In genomic region chr2:54456526-54457325, GRCh38 we compare ENCODE assay signal across 8 cellular contexts. TPM values are rescaled to one million over a fixed set of nuclear protein-coding genes. Genes with fewer than 3 reads are reported as not detected.
DNase-seq lines count a peak whose midpoint lies in the region; ATAC-seq and TF ChIP-seq lines count a peak whose summit lies in the region.

No MANE protein-coding gene starts in this region.

- no peak for DNase-seq in CD4-positive, alpha-beta T cell
- DNase-seq in activated CD4-positive, alpha-beta memory T cell treated with anti-CD3 and anti-CD28 coated beads, Interleukin-2, amount 10 ng/mL, durations not matched to agents 7 days and 5 days = no peak
- DNase-seq in fibroblast of gingiva (ENCODE audit: low read depth) (peak; percentile 32), NCI-H187 (lab: John Stamatoyannopoulos, UW) (no peak)
- peak in 3 of 10 donors; percentile 5 to 17 (median 7) for DNase-seq in naive thymus-derived CD8-positive, alpha-beta T cell

- H3K9me3 ChIP-seq in CD4-positive, alpha-beta T cell (ENCODE audit: control insufficient read depth, low read length) = no peaks in the 10 kb centered on the region
- H3K9me3 ChIP-seq in Loucy (ENCODE audit: insufficient read depth, low read depth, low read length) = no peaks in the 10 kb centered on the region

- no peak overlapping the region for H3K27ac Mint-ChIP-seq in CD4-positive, alpha-beta T cell
- no peak overlapping the region for H3K27ac Mint-ChIP-seq in activated CD4-positive, alpha-beta memory T cell treated with anti-CD3 and anti-CD28 coated beads, Interleukin-2, amount 10 ng/mL, durations not matched to agents 7 days and 5 days
- H3K27ac Mint-ChIP-seq in naive thymus-derived CD8-positive, alpha-beta T cell = no peak overlapping the region

- peaks cover 11% of the 10 kb centered on the region for H3K4me1 ChIP-seq in Loucy (ENCODE audit: insufficient read depth, low read length, poor library complexity, severe bottlenecking)

- H3K9me2 ChIP-seq in Loucy (replicated peaks; ENCODE audit: low read depth, low read length) = no peaks in the 10 kb centered on the region

- POLR2A ChIA-PET in CD4-positive, alpha-beta T cell (lab: Charles Lee) = no interaction called here
- POLR2A ChIA-PET in activated CD4-positive, alpha-beta memory T cell treated with anti-CD3 and anti-CD28 coated beads, Interleukin-2, amount 10 ng/mL, durations not matched to agents 7 days and 5 days (lab: Charles Lee) = interaction anchor here (1.1 kb wide), 2 partner anchors 102 to 341 kb away, joined by 3 to 4 read pairs; no protein-coding TSS in a partner anchor
- POLR2A ChIA-PET in naive thymus-derived CD8-positive, alpha-beta T cell (lab: Charles Lee) = no interaction called here

- H3K79me2 ChIP-seq in Loucy (ENCODE audit: insufficient read depth, low read length) = peaks cover 35% of the 10 kb centered on the region

- no peaks in the 10 kb centered on the region for H3K9me3 Mint-ChIP-seq in CD4-positive, alpha-beta T cell
- H3K9me3 Mint-ChIP-seq in activated CD4-positive, alpha-beta memory T cell treated with anti-CD3 and anti-CD28 coated beads, Interleukin-2, amount 10 ng/mL, durations not matched to agents 7 days and 5 days = no peaks in the 10 kb centered on the region
- H3K9me3 Mint-ChIP-seq in naive thymus-derived CD8-positive, alpha-beta T cell = peaks cover 0 to 3% (median 0%) of the 10 kb centered on the region in 9 donors

- intact Hi-C loops in CD4-positive, alpha-beta T cell (cut with DNase I, micrococcal nuclease) = no loop called here

- peaks cover 65% of the 10 kb centered on the region for H3K27me3 Mint-ChIP-seq in CD4-positive, alpha-beta T cell
- peaks cover 54% of the 10 kb centered on the region for H3K27me3 Mint-ChIP-seq in activated CD4-positive, alpha-beta memory T cell treated with anti-CD3 and anti-CD28 coated beads, Interleukin-2, amount 10 ng/mL, durations not matched to agents 7 days and 5 days
- H3K27me3 Mint-ChIP-seq in naive thymus-derived CD8-positive, alpha-beta T cell = peaks cover 42 to 66% (median 50%) of the 10 kb centered on the region in 5 donors

- H3K27me3 ChIP-seq in CD4-positive, alpha-beta T cell (ENCODE audit: control insufficient read depth, insufficient read depth, low read length) = peaks cover 66% of the 10 kb centered on the region
- peaks cover 69% of the 10 kb centered on the region for H3K27me3 ChIP-seq in Loucy (ENCODE audit: insufficient read depth, low read length, poor library complexity, severe bottlenecking)

- H2AFZ ChIP-seq in Loucy (ENCODE audit: low read length) = peak overlapping the region; percentile 93

- peak overlapping the region; percentile 89 for H3K4me3 ChIP-seq in Loucy (ENCODE audit: low read length, poor library complexity, severe bottlenecking)

- peaks cover 9% of the 10 kb centered on the region for H4K20me1 ChIP-seq in Loucy (ENCODE audit: insufficient read depth, low read length, poor library complexity, severe bottlenecking)

- H3K9ac ChIP-seq in Loucy (ENCODE audit: low read depth, low read length, poor library complexity, severe bottlenecking) = peak overlapping the region; percentile 38

- peaks cover 22% of the 10 kb centered on the region for H3K4me1 Mint-ChIP-seq in CD4-positive, alpha-beta T cell (ENCODE audit: low read depth)
- H3K4me1 Mint-ChIP-seq in activated CD4-positive, alpha-beta memory T cell treated with anti-CD3 and anti-CD28 coated beads, Interleukin-2, amount 10 ng/mL, durations not matched to agents 7 days and 5 days = peaks cover 16% of the 10 kb centered on the region
- H3K4me1 Mint-ChIP-seq in naive thymus-derived CD8-positive, alpha-beta T cell = peaks cover 9 to 24% (median 20%) of the 10 kb centered on the region in 4 donors

- ATAC-seq in CD4-positive, alpha-beta T cell (ENCODE audit: poor library complexity) = peak; percentile 32
- peak; percentile 45 for ATAC-seq in GM19397 (IDR thresholded peaks at IDR 0.05; ENCODE audit: unreplicated experiment)
- ATAC-seq in naive thymus-derived CD8-positive, alpha-beta T cell = peak; percentile 46 to 52
- ATAC-seq in HG03045 (IDR thresholded peaks at IDR 0.05; ENCODE audit: unreplicated experiment) = no peak

- no peaks in the 10 kb centered on the region for H3F3A ChIP-seq in Loucy (ENCODE audit: low read depth)

- no peaks in the 10 kb centered on the region for H3K36me3 Mint-ChIP-seq in CD4-positive, alpha-beta T cell (ENCODE audit: low read depth)
- H3K36me3 Mint-ChIP-seq in activated CD4-positive, alpha-beta memory T cell treated with anti-CD3 and anti-CD28 coated beads, Interleukin-2, amount 10 ng/mL, durations not matched to agents 7 days and 5 days (ENCODE audit: low read depth) = no peaks in the 10 kb centered on the region
- no peaks in the 10 kb centered on the region for H3K36me3 Mint-ChIP-seq in naive thymus-derived CD8-positive, alpha-beta T cell

- no peak for TF ChIP-seq CTCF in CD4-positive, alpha-beta T cell (IDR thresholded peaks at IDR 0.05)
- TF ChIP-seq CTCF in Loucy (conservative IDR thresholded peaks at IDR 0.05; ENCODE audit: low read length) = no peak

- CTCF ChIA-PET in CD4-positive, alpha-beta T cell (lab: Charles Lee) = no interaction called here
- CTCF ChIA-PET in activated CD4-positive, alpha-beta memory T cell treated with anti-CD3 and anti-CD28 coated beads, Interleukin-2, amount 10 ng/mL, durations not matched to agents 7 days and 5 days (lab: Charles Lee) = no interaction called here

- no peak overlapping the region for H3K4me3 Mint-ChIP-seq in CD4-positive, alpha-beta T cell
- peak overlapping the region; percentile 77 for H3K4me3 Mint-ChIP-seq in activated CD4-positive, alpha-beta memory T cell treated with anti-CD3 and anti-CD28 coated beads, Interleukin-2, amount 10 ng/mL, durations not matched to agents 7 days and 5 days
- H3K4me3 Mint-ChIP-seq in naive thymus-derived CD8-positive, alpha-beta T cell = peak overlapping the region; percentile 80 to 94 (median 88)

- H3K4me2 ChIP-seq in Loucy (ENCODE audit: low read depth, low read length, poor library complexity, severe bottlenecking) = peak overlapping the region; percentile 97

- no peak overlapping the region for H3K27ac ChIP-seq in CD4-positive, alpha-beta T cell (ENCODE audit: low read depth, low read length)

- no peaks in the 10 kb centered on the region for H3K36me3 ChIP-seq in Loucy (ENCODE audit: insufficient read depth, low read length)

RNA-seq across cellular contexts. Expression of gene SPTBN1, which starts 0.6 kb away (rescaled TPM):
- 100 to 1,000 TPM; 156 to 166 TPM for total RNA-seq in CD4-positive, alpha-beta T cell
- total RNA-seq in activated CD4-positive, alpha-beta memory T cell treated with anti-CD3 and anti-CD28 coated beads, Interleukin-2, amount 10 ng/mL, durations not matched to agents 7 days and 5 days = 100 to 1,000 TPM; 112 TPM
- total RNA-seq in naive thymus-derived CD8-positive, alpha-beta T cell = 100 to 1,000 TPM; 177 to 190 TPM
- polyA plus RNA-seq in naive thymus-derived CD8-positive, alpha-beta T cell = 10 to 100 TPM; 15.9 to 80.4 (median 42.8) TPM
